In genomic region chr3:147120029-147120428, GRCh38 we compare ENCODE assay signal across 9 cellular contexts.
DNase-seq lines count a peak whose midpoint lies in the region; ATAC-seq and TF ChIP-seq lines count a peak whose summit lies in the region.
"Had no signal": no experiment of that assay in that cellular context is flagged by ENCODE, and none has a peak within 500 bp of the region (broad histone marks: within the 10 kb centered on the region; RNA-seq: fewer than 3 reads in every experiment).

No MANE protein-coding gene starts in this region.

- H3K4me3 Mint-ChIP-seq in HFFc6: no peak overlapping the region
- H3K4me3 Mint-ChIP-seq in T-helper 17 cell: no peak overlapping the region
- H3K4me3 Mint-ChIP-seq: WTC11 had no signal

- H3K27me3 ChIP-seq in BE2C (no peaks in the 10 kb centered on the region), adipocyte (replicated peaks; ENCODE audit: control insufficient read depth, insufficient read depth, low read length) (no peaks in the 10 kb centered on the region)

- H3K36me3 Mint-ChIP-seq in HFFc6 (ENCODE audit: low read depth): no peaks in the 10 kb centered on the region
- H3K36me3 Mint-ChIP-seq in T-helper 17 cell (ENCODE audit: low read depth): no peaks in the 10 kb centered on the region
- H3K36me3 Mint-ChIP-seq: WTC11 had no signal

- peaks cover 14% of the 10 kb centered on the region for H3K4me1 Mint-ChIP-seq in HFFc6 (ENCODE audit: low read depth)
- no peaks in the 10 kb centered on the region for H3K4me1 Mint-ChIP-seq in T-helper 17 cell
- H3K4me1 Mint-ChIP-seq: WTC11 had no signal

- H3K9me3 ChIP-seq in BE2C (no peaks in the 10 kb centered on the region), adipocyte (ENCODE audit: control insufficient read depth, low read length) (no peaks in the 10 kb centered on the region), T-helper 17 cell (ENCODE audit: control insufficient read depth, low read length, poor library complexity, severe bottlenecking) (no peaks in the 10 kb centered on the region)

- TF ChIP-seq CTCF in BE2C (IDR thresholded peaks at IDR 0.05; ENCODE audit: low read depth, low read length): peak; percentile 38; the same call in 1 of the 2 replicates
- TF ChIP-seq CTCF in HFFc6 (IDR thresholded peaks at IDR 0.05): peak; percentile 83

- no peaks in the 10 kb centered on the region for H3K9me3 Mint-ChIP-seq in HFFc6

- DNase-seq in BE2C (no peak), HFFc6 (peak; percentile 13), adipocyte (ENCODE audit: low read depth) (peak; percentile 72), left kidney (ENCODE audit: low read depth, low spot score) (peak; percentile 13), T-helper 17 cell (no peak)

- H3K9ac ChIP-seq in adipocyte (ENCODE audit: low read length): no peak overlapping the region

- H3K36me3 ChIP-seq in BE2C (no peaks in the 10 kb centered on the region), adipocyte (ENCODE audit: control insufficient read depth, insufficient read depth, low read length, severe bottlenecking) (no peaks in the 10 kb centered on the region)

- H3K4me3 ChIP-seq in BE2C (ENCODE audit: low read depth, low read length) (no peak overlapping the region), adipocyte (ENCODE audit: low read length) (no peak overlapping the region)

- no peak overlapping the region for H3K27ac Mint-ChIP-seq in HFFc6
- H3K27ac Mint-ChIP-seq in T-helper 17 cell: no peak overlapping the region
- H3K27ac Mint-ChIP-seq: WTC11 had no signal

- H3K4me1 ChIP-seq in BE2C (no peaks in the 10 kb centered on the region), adipocyte (ENCODE audit: control insufficient read depth, insufficient read depth, low read length) (no peaks in the 10 kb centered on the region)

- ATAC-seq in HG02588 (IDR thresholded peaks at IDR 0.05; ENCODE audit: unreplicated experiment) (no peak), HG02938 (IDR thresholded peaks at IDR 0.05; ENCODE audit: unreplicated experiment) (no peak), T-helper 17 cell (no peak), HG02973 (IDR thresholded peaks at IDR 0.05; ENCODE audit: unreplicated experiment) (no peak)
- ATAC-seq: WTC11 had no signal

- no peaks in the 10 kb centered on the region for H3K27me3 Mint-ChIP-seq in HFFc6 (ENCODE audit: insufficient read depth)
- H3K27me3 Mint-ChIP-seq in T-helper 17 cell: no peaks in the 10 kb centered on the region

Comparison
In these comparisons a context has a peak if more than half of its experiments do, and no peak if none do; other contexts are left out.
1. DNase-seq: peak in HFFc6 (single experiment), adipocyte (single experiment) and left kidney (single experiment); none in BE2C (single experiment) and T-helper 17 cell (0 of 3).